Comparison of ENCODE assay signal across 11 cellular contexts in the genomic region with DNA sequence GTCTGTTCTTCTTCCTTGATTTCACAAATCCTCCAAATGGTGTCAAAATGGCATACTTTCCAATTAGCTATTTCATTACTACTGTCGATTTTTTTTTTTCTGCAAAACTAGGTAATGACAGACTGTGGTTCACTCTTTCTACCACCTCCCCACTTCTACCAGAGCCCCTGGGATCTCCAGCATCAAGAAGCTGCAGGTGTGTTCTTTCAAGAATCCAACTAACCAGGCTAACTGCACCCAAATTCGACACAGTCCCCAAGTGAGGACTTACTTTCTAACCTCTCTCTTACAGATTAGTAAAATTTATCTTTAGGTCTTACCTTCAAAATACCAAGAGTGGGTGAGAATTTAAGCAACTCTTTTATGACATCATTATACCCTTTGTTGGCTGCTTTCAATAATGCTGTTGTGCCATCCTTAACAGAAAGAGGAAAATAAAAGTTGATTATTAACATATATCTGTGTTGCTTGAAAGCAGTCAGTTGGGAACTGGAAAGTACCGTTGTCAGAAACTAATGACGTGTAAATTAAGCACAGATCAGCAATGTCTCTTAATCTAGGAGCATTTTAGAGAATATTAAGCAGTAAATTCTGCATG. TPM values are rescaled to one million over a fixed set of nuclear protein-coding genes. Genes with fewer than 3 reads are reported as not detected.
A peak's percentile ranks its signal among the peaks of the same experiment; 100 is the strongest.
DNase-seq lines count a peak whose midpoint lies in the region; ATAC-seq and TF ChIP-seq lines count a peak whose summit lies in the region.
"Had no signal": no experiment of that assay in that cellular context is flagged by ENCODE, and none has a peak within 500 bp of the region (broad histone marks: within the 10 kb centered on the region; RNA-seq: fewer than 3 reads in every experiment).

No MANE protein-coding gene starts in this region.

- no peaks in the 10 kb centered on the region for H3F3A ChIP-seq in SK-N-SH (replicated peaks; ENCODE audit: insufficient read depth)

- ATAC-seq in GM18858 (IDR thresholded peaks at IDR 0.05; ENCODE audit: unreplicated experiment), result peak; percentile 57
- peak; percentile 50 for ATAC-seq in GM21528 (IDR thresholded peaks at IDR 0.05; ENCODE audit: low FRiP score, unreplicated experiment)
- ATAC-seq in HG03432 (IDR thresholded peaks at IDR 0.05; ENCODE audit: unreplicated experiment), result peak; percentile 56
- peak; percentile 24 for ATAC-seq in mucosa of descending colon
- no peak for ATAC-seq in heart right ventricle

- no peak overlapping the region for H3K4me2 ChIP-seq in SK-N-SH

- H3K9me2 ChIP-seq in SK-N-SH, result no peaks in the 10 kb centered on the region

- no peak overlapping the region for H3K27ac ChIP-seq in SK-N-SH (ENCODE audit: low read depth in 2 of 2, low read length in 1 of 2)
- no peak overlapping the region for H3K27ac ChIP-seq in heart right ventricle

- no peaks in the 10 kb centered on the region for H3K79me2 ChIP-seq in SK-N-SH (ENCODE audit: insufficient read depth)

- 68% methylated on average over 4 of the region's 4 CpGs for WGBS in SK-N-SH (ENCODE audit: low lambda C conversion rate)
- WGBS in heart right ventricle, 2 donors, result 88 to 90% methylated on average over 4 of the region's 4 CpGs

- H3K36me3 ChIP-seq in mucosa of descending colon (ENCODE audit: low read depth), result no peaks in the 10 kb centered on the region
- H3K36me3 ChIP-seq in SK-N-SH (replicated peaks in 1 of 2; ENCODE audit: control insufficient read depth in 1 of 2, insufficient read depth in 2 of 2, low read length in 1 of 2), result no peaks in the 10 kb centered on the region
- H3K36me3 ChIP-seq in heart right ventricle, result peaks cover 0 to 21% (median 0%) of the 10 kb centered on the region in 9 donors

- H3K9me3 ChIP-seq in mucosa of descending colon, result no peaks in the 10 kb centered on the region
- H3K9me3 ChIP-seq in SK-N-SH, result no peaks in the 10 kb centered on the region
- no peaks in the 10 kb centered on the region for H3K9me3 ChIP-seq in heart right ventricle

- DNase-seq in mucosa of descending colon (no peak), SK-N-SH (no peak), NCI-H446 (lab: John Stamatoyannopoulos, UW) (no peak), SK-N-DZ (ENCODE audit: low spot score) (no peak), heart right ventricle (no peak)
- DNase-seq: aorta, substantia nigra had no signal

- H2AFZ ChIP-seq in SK-N-SH (ENCODE audit: low read depth), result no peak overlapping the region

- TF ChIP-seq EP300 in SK-N-SH (IDR thresholded peaks at IDR 0.05; ENCODE audit: borderline replicate concordance in 1 of 2, low read depth in 1 of 2, low read length in 1 of 2), result no peak

- H3K27me3 ChIP-seq in SK-N-SH (ENCODE audit: insufficient read depth) (no peaks in the 10 kb centered on the region), heart right ventricle (peaks cover 0 to 35% (median 0%) of the 10 kb centered on the region in 7 donors)

- H4K20me1 ChIP-seq in SK-N-SH (ENCODE audit: insufficient read depth), result no peaks in the 10 kb centered on the region

- no peak overlapping the region for H3K4me3 ChIP-seq in mucosa of descending colon
- H3K4me3 ChIP-seq in SK-N-SH (ENCODE audit: low read depth in 2 of 2, low read length in 1 of 2), result no peak overlapping the region
- H3K4me3 ChIP-seq in heart right ventricle, result no peak overlapping the region

- TF ChIP-seq CTCF in mucosa of descending colon (IDR thresholded peaks at IDR 0.05), result no peak
- TF ChIP-seq CTCF in SK-N-SH (IDR thresholded peaks at IDR 0.05), result no peak
- no peak for TF ChIP-seq CTCF in heart right ventricle (IDR thresholded peaks at IDR 0.05)

- H3K4me1 ChIP-seq in mucosa of descending colon (ENCODE audit: low read depth), result no peaks in the 10 kb centered on the region
- H3K4me1 ChIP-seq in SK-N-SH (ENCODE audit: control insufficient read depth in 1 of 2, insufficient read depth in 2 of 2, low read depth in 1 of 2, low read length in 1 of 2), result peaks cover 0 to 5% of the 10 kb centered on the region in 2 experiments; a peak in 1 of 4 replicates
- peaks cover 0 to 15% (median 10%) of the 10 kb centered on the region in 9 donors for H3K4me1 ChIP-seq in heart right ventricle

- intact Hi-C loops in mucosa of descending colon (cut with DNase I, micrococcal nuclease), result loop anchor here in 1 of 2 donors (10.0 kb wide), 1 partner anchor 87 kb away; no protein-coding TSS in a partner anchor
- intact Hi-C loops in heart right ventricle (cut with DNase I), result no loop called here

- CTCF ChIA-PET in SK-N-SH (lab: Yijun Ruan, JAX), result no interaction called here

- H3K9ac ChIP-seq in SK-N-SH, result no peak overlapping the region

- TF ChIP-seq RAD21 in SK-N-SH (IDR thresholded peaks at IDR 0.05; ENCODE audit: low read length), result no peak

- POLR2A ChIA-PET in SK-N-SH (lab: Yijun Ruan, JAX), result no interaction called here

TF ChIP-seq in SK-N-SH, 30 proteins besides CTCF, POLR2A, EP300 and RAD21 (continues in another document):
- TF ChIP-seq FOSL2 (IDR thresholded peaks at IDR 0.05; ENCODE audit: borderline replicate concordance, low read depth) (no peak), PBX3 (IDR thresholded peaks at IDR 0.05) (no peak), FOXM1 (IDR thresholded peaks at IDR 0.05; ENCODE audit: low read depth) (no peak), SIN3A (IDR thresholded peaks at IDR 0.05; ENCODE audit: borderline replicate concordance, low read depth, low read length) (no peak), NFIC (IDR thresholded peaks at IDR 0.05; ENCODE audit: borderline replicate concordance) (no peak), YY1 (IDR thresholded peaks at IDR 0.05; ENCODE audit: low read depth) (no peak), TCF12 (IDR thresholded peaks at IDR 0.05) (no peak), TAF1 (IDR thresholded peaks at IDR 0.05; ENCODE audit: borderline replicate concordance, low read depth, low read length) (no peak), TEAD4 (IDR thresholded peaks at IDR 0.05; ENCODE audit: borderline replicate concordance, insufficient read depth) (no peak), CHD2 (IDR thresholded peaks at IDR 0.05; ENCODE audit: low read length, partially characterized antibody) (no peak), RCOR1 (IDR thresholded peaks at IDR 0.05; ENCODE audit: low read length) (no peak), ELF1 (IDR thresholded peaks at IDR 0.05) (no peak)
- TF ChIP-seq, protein P1, sequence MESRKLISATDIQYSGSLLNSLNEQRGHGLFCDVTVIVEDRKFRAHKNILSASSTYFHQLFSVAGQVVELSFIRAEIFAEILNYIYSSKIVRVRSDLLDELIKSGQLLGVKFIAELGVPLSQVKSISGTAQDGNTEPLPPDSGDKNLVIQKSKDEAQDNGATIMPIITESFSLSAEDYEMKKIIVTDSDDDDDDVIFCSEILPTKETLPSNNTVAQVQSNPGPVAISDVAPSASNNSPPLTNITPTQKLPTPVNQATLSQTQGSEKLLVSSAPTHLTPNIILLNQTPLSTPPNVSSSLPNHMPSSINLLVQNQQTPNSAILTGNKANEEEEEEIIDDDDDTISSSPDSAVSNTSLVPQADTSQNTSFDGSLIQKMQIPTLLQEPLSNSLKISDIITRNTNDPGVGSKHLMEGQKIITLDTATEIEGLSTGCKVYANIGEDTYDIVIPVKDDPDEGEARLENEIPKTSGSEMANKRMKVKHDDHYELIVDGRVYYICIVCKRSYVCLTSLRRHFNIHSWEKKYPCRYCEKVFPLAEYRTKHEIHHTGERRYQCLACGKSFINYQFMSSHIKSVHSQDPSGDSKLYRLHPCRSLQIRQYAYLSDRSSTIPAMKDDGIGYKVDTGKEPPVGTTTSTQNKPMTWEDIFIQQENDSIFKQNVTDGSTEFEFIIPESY (IDR thresholded peaks at IDR 0.05; ENCODE audit: borderline replicate concordance, low read depth), result no peak
- TF ChIP-seq, protein P2, sequence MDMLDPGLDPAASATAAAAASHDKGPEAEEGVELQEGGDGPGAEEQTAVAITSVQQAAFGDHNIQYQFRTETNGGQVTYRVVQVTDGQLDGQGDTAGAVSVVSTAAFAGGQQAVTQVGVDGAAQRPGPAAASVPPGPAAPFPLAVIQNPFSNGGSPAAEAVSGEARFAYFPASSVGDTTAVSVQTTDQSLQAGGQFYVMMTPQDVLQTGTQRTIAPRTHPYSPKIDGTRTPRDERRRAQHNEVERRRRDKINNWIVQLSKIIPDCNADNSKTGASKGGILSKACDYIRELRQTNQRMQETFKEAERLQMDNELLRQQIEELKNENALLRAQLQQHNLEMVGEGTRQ (IDR thresholded peaks at IDR 0.05; ENCODE audit: borderline replicate concordance, low read depth, low read length), result no peak

RNA-seq across cellular contexts. Expression of gene NPC1, which starts 31.2 kb away (rescaled TPM):
- 10 to 100 TPM; 35.5 to 51.0 (median 41.2) TPM for total RNA-seq in mucosa of descending colon
- 23.9 and 30.7 TPM in 2 replicates for polyA plus RNA-seq in SK-N-SH (2012; rRNA removed)
- polyA plus RNA-seq in SK-N-SH (2012; cell fraction: cytosol; rRNA removed), result 13.0 and 20.9 TPM in 2 replicates
- 32.2 and 49.2 TPM in 2 replicates for polyA plus RNA-seq in SK-N-SH (2012; cell fraction: nucleus; rRNA removed)
- polyA plus RNA-seq in SK-N-DZ (2014; cell fraction: cytosol; rRNA removed), result 14.5 and 17.0 TPM in 2 replicates
- 20.8 and 26.8 TPM in 2 replicates for polyA plus RNA-seq in SK-N-DZ (2014; cell fraction: nucleus; rRNA removed)
- 10 to 100 TPM in 8 of 10 donors, 1 to 10 TPM in 2; 9.7 to 21.2 (median 13.3) TPM for total RNA-seq in heart right ventricle
- 10 to 100 TPM in 1 of 2 donors, 1 to 10 TPM in 1; 8.9 to 34.4 TPM for polyA plus RNA-seq in heart right ventricle

RNA-seq across cellular contexts. Expression of gene ANKRD29, which starts 45.2 kb away (rescaled TPM):
- 1 to 10 TPM; 1.5 to 3.3 (median 1.9) TPM for total RNA-seq in mucosa of descending colon
- 8.2 and 10.0 TPM in 2 replicates for polyA plus RNA-seq in SK-N-SH (2012; rRNA removed)
- polyA plus RNA-seq in SK-N-SH (2012; cell fraction: cytosol; rRNA removed), result 7.6 and 7.9 TPM in 2 replicates
- polyA plus RNA-seq in SK-N-SH (2012; cell fraction: nucleus; rRNA removed), result 24.1 and 24.5 TPM in 2 replicates
- 0.16 TPM in 1 of 2 replicates, not detected in the other for polyA plus RNA-seq in SK-N-DZ (2014; cell fraction: cytosol; rRNA removed)
- not detected in 2 replicates for polyA plus RNA-seq in SK-N-DZ (2014; cell fraction: nucleus; rRNA removed)
- 1 to 10 TPM; 2.8 to 8.5 (median 6.0) TPM for total RNA-seq in heart right ventricle
- polyA plus RNA-seq in heart right ventricle, result 10 to 100 TPM in 1 of 2 donors, 1 to 10 TPM in 1; 2.1 to 11.5 TPM
- total RNA-seq: activated CD8-positive, alpha-beta memory T cell treated with anti-CD3 and anti-CD28 coated beads for 36 hours had no signal

Comparison
In these comparisons a context has a peak if more than half of its experiments do, and no peak if none do; other contexts are left out.
1. ATAC-seq: peak in GM18858 (single experiment), GM21528 (single experiment), HG03432 (single experiment) and mucosa of descending colon (single experiment); none in heart right ventricle (0 of 8).